21 cellular contexts compared by ENCODE assay signal in genomic region chr3:6204891-6205290, GRCh38.
DNase-seq lines count a peak whose midpoint lies in the region; ATAC-seq and TF ChIP-seq lines count a peak whose summit lies in the region.
"Had no signal": no experiment of that assay in that cellular context is flagged by ENCODE, and none has a peak within 500 bp of the region (broad histone marks: within the 10 kb centered on the region; RNA-seq: fewer than 3 reads in every experiment).

No MANE protein-coding gene starts in this region.

- ATAC-seq in GM21360 (IDR thresholded peaks at IDR 0.05; ENCODE audit: unreplicated experiment) = peak; percentile 55
- ATAC-seq in lower lobe of right lung = no peak
- ATAC-seq in HG03457 (IDR thresholded peaks at IDR 0.05; ENCODE audit: unreplicated experiment) = no peak
- ATAC-seq: WTC11 had no signal

- TF ChIP-seq CTCF in GM06990 (IDR thresholded peaks at IDR 0.05; ENCODE audit: insufficient read depth, low read length, poor library complexity, severe bottlenecking) (peak; percentile 46), lower lobe of right lung (IDR thresholded peaks at IDR 0.05) (peak; percentile 14)

- no peaks in the 10 kb centered on the region for H3K27me3 ChIP-seq in GM06990 (replicated peaks; ENCODE audit: control insufficient read depth, insufficient read depth, low read length)
- no peaks in the 10 kb centered on the region for H3K27me3 ChIP-seq in lower lobe of right lung (ENCODE audit: low read depth)
- H3K27me3 ChIP-seq: Peyer's patch, vagina had no signal

- no peak overlapping the region for H3K27ac ChIP-seq in lower lobe of right lung
- H3K27ac ChIP-seq: epithelial cell of prostate, Peyer's patch, vagina had no signal

- no peaks in the 10 kb centered on the region for H3K9me3 ChIP-seq in lower lobe of right lung
- H3K9me3 ChIP-seq: Peyer's patch, vagina had no signal

- intact Hi-C loops in lower lobe of right lung (cut with DNase I) = no loop called here

- H3K36me3 ChIP-seq in GM06990 (ENCODE audit: control insufficient read depth, insufficient read depth, low read length) (no peaks in the 10 kb centered on the region), lower lobe of right lung (no peaks in the 10 kb centered on the region)
- H3K36me3 ChIP-seq: Peyer's patch, vagina had no signal

- DNase-seq in GM06990 (ENCODE audit: extremely low read depth, insufficient read length) = no peak
- DNase-seq in NCI-H69 (lab: John Stamatoyannopoulos, UW) = peak; percentile 18
- DNase-seq in lower lobe of right lung = no peak
- DNase-seq in kidney glomerular epithelial cell (lab: John Stamatoyannopoulos, UW) = no peak
- DNase-seq in stimulated activated CD4-positive, alpha-beta T cell treated with anti-CD3 and anti-CD28 coated beads, Interleukin-4, amount 100 ng/mL, for 4 hours = no peak
- DNase-seq in HCEC 1CT = no peak
- DNase-seq: activated effector memory CD4-positive, alpha-beta T cell treated with anti-CD3 and anti-CD28 coated beads, Interleukin-2, amount 50 U/mL, for 16 hours; aorta; EL; glutamatergic neuron; kidney; NCI-H1436 treated with DMSO at 0.1 percent for 48 hours; NCI-H345; Peyer's patch; stimulated activated naive CD4-positive, alpha-beta T cell; T-helper 1 cell had no signal

- no peaks in the 10 kb centered on the region for H3K4me1 ChIP-seq in lower lobe of right lung
- H3K4me1 ChIP-seq: Peyer's patch, vagina had no signal

- H3K4me3 ChIP-seq in GM06990 (replicated peaks; ENCODE audit: low read depth, low read length) = no peak overlapping the region
- H3K4me3 ChIP-seq in lower lobe of right lung = no peak overlapping the region
- H3K4me3 ChIP-seq: Peyer's patch, vagina had no signal
